34 cellular contexts compared by ENCODE assay signal in genomic region chr2:26994975-26995374, GRCh38.
"Had no signal": no experiment of that assay in that cellular context is flagged by ENCODE, and none has a peak within 500 bp of the region (broad histone marks: within the 10 kb centered on the region; RNA-seq: fewer than 3 reads in every experiment).

No MANE protein-coding gene starts in this region.

- H3K9me3 ChIP-seq: MG63 had no signal

- H3K4me3 ChIP-seq: MG63 had no signal

- DNase-seq: Karpas-422, Kasumi-1, MG63, MM.1S, MV-4-11, NCI-H1048, NCI-H1092, NCI-H1092 treated with DMSO at 0.1 percent for 48 hours, NCI-H1105, NCI-H1105 treated with DMSO at 0.1 percent for 48 hours, NCI-H1417, NCI-H1417 treated with DMSO at 0.1 percent for 48 hours, NCI-H1436, NCI-H1436 treated with DMSO at 0.1 percent for 48 hours, NCI-H146, NCI-H1694, NCI-H1694 treated with DMSO at 0.1 percent for 48 hours, NCI-H187, NCI-H187 treated with DMSO at 0.1 percent for 48 hours, NCI-H1930, NCI-H2029, NCI-H2029 treated with DMSO at 0.1 percent for 48 hours, NCI-H2081, NCI-H2081 treated with DMSO at 0.1 percent for 48 hours, NCI-H2107, NCI-H2171, NCI-H2171 treated with DMSO at 0.1 percent for 48 hours, NCI-H2227 treated with DMSO at 0.1 percent for 48 hours, NCI-H226, NCI-H345, NCI-H446, NCI-H446 treated with DMSO at 0.1 percent for 48 hours, NCI-H510A, NCI-H510A treated with DMSO at 0.1 percent for 48 hours had no signal

- H3K36me3 ChIP-seq: MG63 had no signal
